1 cellular context compared by ENCODE assay signal in the genomic region with DNA sequence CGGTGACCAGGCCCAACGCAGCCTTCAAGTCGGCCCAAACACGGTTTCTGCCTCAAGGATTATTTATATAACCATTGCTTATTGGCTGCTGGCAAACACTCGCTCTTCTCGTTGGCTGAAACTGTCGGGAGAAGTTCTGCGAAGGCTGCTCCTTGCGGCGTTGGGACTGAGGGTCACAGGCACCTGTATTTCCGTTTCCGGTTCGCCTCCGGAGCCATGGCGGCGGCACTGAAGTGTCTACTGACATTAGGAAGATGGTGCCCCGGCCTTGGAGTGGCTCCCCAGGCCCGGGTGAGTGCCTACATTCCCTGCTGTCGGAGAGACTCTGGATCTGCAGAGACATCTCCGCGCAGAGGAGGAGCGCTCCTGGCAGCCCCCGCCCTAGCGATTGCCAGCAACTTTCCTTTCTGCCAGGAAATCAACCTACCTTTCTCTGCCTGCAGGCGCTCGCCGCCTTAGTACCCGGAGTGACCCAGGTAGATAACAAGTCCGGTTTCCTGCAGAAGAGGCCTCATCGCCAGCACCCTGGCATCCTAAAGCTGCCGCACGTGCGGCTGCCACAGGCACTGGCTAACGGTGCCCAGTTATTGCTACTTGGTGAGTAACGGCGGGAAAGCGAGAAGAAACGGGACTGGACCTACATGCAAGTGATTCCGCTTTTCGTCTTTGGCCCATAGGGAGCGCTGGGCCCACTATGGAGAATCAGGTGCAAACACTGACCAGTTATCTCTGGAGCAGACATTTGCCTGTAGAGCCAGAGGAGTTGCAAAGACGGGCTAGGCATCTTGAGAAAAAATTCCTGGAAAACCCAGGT.
TF ChIP-seq lines count a peak whose summit lies in the region.

Gene METTL17 (plus strand): TSS at position 194 of the 814 bp plus-strand sequence. CDS start 23 bp downstream, at position 217.

TF ChIP-seq in HEK293, 187 proteins besides CTCF, POLR2A, EP300 and RAD21 (continued from another document and continues in another):
- TF ChIP-seq ZNF223 (tag by site-specific recombination; IDR thresholded peaks at IDR 0.05) (no peak), MZF1 (tag by site-specific recombination; IDR thresholded peaks at IDR 0.05; ENCODE audit: borderline replicate concordance) (no peak), ZNF792 (tag by site-specific recombination; IDR thresholded peaks at IDR 0.05) (no peak), ZNF133 (tag by site-specific recombination; IDR thresholded peaks at IDR 0.05) (no peak), ZNF670 (tag by site-specific recombination; IDR thresholded peaks at IDR 0.05; ENCODE audit: low read depth) (no peak), ZSCAN18 (tag by site-specific recombination; IDR thresholded peaks at IDR 0.05) (no peak), SP3 (tag by site-specific recombination; IDR thresholded peaks at IDR 0.05) (peak; percentile 84), GLI4 (tag by site-specific recombination; IDR thresholded peaks at IDR 0.05) (no peak), OSR2 (tag by site-specific recombination; IDR thresholded peaks at IDR 0.05) (no peak), BCL11A (tag by site-specific recombination; IDR thresholded peaks at IDR 0.05; ENCODE audit: low read depth) (no peak), ZNF747 (tag by site-specific recombination; IDR thresholded peaks at IDR 0.05) (no peak), ZNF24 (tag by site-specific recombination; IDR thresholded peaks at IDR 0.05) (no peak), ZSCAN16 (tag by site-specific recombination; IDR thresholded peaks at IDR 0.05) (no peak), IKZF3 (tag by site-specific recombination; IDR thresholded peaks at IDR 0.05) (no peak), TRIM28 (IDR thresholded peaks at IDR 0.05; ENCODE audit: borderline replicate concordance, low read length) (no peak), ZNF423 (tag by site-specific recombination; IDR thresholded peaks at IDR 0.05) (no peak), KLF7 (tag by site-specific recombination; IDR thresholded peaks at IDR 0.05; ENCODE audit: borderline replicate concordance) (no peak), ZNF155 (tag by site-specific recombination; IDR thresholded peaks at IDR 0.05) (no peak), ZBTB17 (tag by site-specific recombination; IDR thresholded peaks at IDR 0.05) (peak; percentile 87), ZNF449 (tag by site-specific recombination; IDR thresholded peaks at IDR 0.05) (peak; percentile 39; the same call in 1 of the 2 replicates), ZEB2 (tag by site-specific recombination; IDR thresholded peaks at IDR 0.05) (peak; percentile 24; the same call in 1 of the 2 replicates), ZBTB7A (tag by site-specific recombination; IDR thresholded peaks at IDR 0.05; ENCODE audit: low read depth) (peak; percentile 46; the same call in 1 of the 2 replicates), ZNF114 (tag by site-specific recombination; IDR thresholded peaks at IDR 0.05) (no peak), ZNF239 (tag by site-specific recombination; IDR thresholded peaks at IDR 0.05) (no peak), ZNF248 (tag by site-specific recombination; IDR thresholded peaks at IDR 0.05) (no peak), ZNF76 (tag by site-specific recombination; IDR thresholded peaks at IDR 0.05; ENCODE audit: borderline replicate concordance, low read depth) (peak; percentile 74; the same call in 1 of the 2 replicates), ZBTB48 (tag by site-specific recombination; IDR thresholded peaks at IDR 0.05) (no peak), ZNF214 (tag by site-specific recombination; IDR thresholded peaks at IDR 0.05; ENCODE audit: borderline replicate concordance) (no peak), ZNF776 (tag by site-specific recombination; IDR thresholded peaks at IDR 0.05; ENCODE audit: borderline replicate concordance) (no peak), ZNF521 (tag by site-specific recombination; IDR thresholded peaks at IDR 0.05) (no peak), ZNF18 (tag by site-specific recombination; IDR thresholded peaks at IDR 0.05) (no peak), PRDM6 (tag by site-specific recombination; IDR thresholded peaks at IDR 0.05) (no peak), KLF1 (tag by site-specific recombination; IDR thresholded peaks at IDR 0.05) (no peak), ZNF292 (tag by site-specific recombination; IDR thresholded peaks at IDR 0.05; ENCODE audit: borderline replicate concordance, low read depth) (no peak), ZNF530 (tag by site-specific recombination; IDR thresholded peaks at IDR 0.05; ENCODE audit: low read depth) (no peak), ELK4 (IDR thresholded peaks at IDR 0.05; ENCODE audit: borderline replicate concordance, low read depth, low read length) (no peak), ZNF555 (tag by site-specific recombination; conservative IDR thresholded peaks at IDR 0.05) (no peak), ZNF37A (tag by site-specific recombination; IDR thresholded peaks at IDR 0.05) (no peak), REPIN1 (tag by site-specific recombination; IDR thresholded peaks at IDR 0.05; ENCODE audit: low read depth) (no peak)
- TF ChIP-seq, protein P1, sequence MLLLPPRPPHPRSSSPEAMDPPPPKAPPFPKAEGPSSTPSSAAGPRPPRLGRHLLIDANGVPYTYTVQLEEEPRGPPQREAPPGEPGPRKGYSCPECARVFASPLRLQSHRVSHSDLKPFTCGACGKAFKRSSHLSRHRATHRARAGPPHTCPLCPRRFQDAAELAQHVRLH (tag by site-specific recombination; IDR thresholded peaks at IDR 0.05): peak; percentile 77; the same call in 1 of the 2 replicates
- TF ChIP-seq, protein P2, sequence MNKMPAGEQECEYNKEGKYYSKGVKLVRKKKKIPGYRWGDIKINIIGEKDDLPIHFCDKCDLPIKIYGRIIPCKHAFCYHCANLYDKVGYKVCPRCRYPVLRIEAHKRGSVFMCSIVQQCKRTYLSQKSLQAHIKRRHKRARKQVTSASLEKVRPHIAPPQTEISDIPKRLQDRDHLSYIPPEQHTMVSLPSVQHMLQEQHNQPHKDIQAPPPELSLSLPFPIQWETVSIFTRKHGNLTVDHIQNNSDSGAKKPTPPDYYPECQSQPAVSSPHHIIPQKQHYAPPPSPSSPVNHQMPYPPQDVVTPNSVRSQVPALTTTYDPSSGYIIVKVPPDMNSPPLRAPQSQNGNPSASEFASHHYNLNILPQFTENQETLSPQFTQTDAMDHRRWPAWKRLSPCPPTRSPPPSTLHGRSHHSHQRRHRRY (tag by site-specific recombination; IDR thresholded peaks at IDR 0.05): no peak
- TF ChIP-seq, protein P3, sequence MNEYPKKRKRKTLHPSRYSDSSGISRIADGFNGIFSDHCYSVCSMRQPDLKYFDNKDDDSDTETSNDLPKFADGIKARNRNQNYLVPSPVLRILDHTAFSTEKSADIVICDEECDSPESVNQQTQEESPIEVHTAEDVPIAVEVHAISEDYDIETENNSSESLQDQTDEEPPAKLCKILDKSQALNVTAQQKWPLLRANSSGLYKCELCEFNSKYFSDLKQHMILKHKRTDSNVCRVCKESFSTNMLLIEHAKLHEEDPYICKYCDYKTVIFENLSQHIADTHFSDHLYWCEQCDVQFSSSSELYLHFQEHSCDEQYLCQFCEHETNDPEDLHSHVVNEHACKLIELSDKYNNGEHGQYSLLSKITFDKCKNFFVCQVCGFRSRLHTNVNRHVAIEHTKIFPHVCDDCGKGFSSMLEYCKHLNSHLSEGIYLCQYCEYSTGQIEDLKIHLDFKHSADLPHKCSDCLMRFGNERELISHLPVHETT (tag by site-specific recombination; IDR thresholded peaks at IDR 0.05): no peak
- TF ChIP-seq, protein P4, sequence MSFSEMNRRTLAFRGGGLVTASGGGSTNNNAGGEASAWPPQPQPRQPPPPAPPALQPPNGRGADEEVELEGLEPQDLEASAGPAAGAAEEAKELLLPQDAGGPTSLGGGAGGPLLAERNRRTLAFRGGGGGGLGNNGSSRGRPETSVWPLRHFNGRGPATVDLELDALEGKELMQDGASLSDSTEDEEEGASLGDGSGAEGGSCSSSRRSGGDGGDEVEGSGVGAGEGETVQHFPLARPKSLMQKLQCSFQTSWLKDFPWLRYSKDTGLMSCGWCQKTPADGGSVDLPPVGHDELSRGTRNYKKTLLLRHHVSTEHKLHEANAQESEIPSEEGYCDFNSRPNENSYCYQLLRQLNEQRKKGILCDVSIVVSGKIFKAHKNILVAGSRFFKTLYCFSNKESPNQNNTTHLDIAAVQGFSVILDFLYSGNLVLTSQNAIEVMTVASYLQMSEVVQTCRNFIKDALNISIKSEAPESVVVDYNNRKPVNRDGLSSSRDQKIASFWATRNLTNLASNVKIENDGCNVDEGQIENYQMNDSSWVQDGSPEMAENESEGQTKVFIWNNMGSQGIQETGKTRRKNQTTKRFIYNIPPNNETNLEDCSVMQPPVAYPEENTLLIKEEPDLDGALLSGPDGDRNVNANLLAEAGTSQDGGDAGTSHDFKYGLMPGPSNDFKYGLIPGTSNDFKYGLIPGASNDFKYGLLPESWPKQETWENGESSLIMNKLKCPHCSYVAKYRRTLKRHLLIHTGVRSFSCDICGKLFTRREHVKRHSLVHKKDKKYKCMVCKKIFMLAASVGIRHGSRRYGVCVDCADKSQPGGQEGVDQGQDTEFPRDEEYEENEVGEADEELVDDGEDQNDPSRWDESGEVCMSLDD (tag by site-specific recombination; IDR thresholded peaks at IDR 0.05): no peak
- TF ChIP-seq, protein P5, sequence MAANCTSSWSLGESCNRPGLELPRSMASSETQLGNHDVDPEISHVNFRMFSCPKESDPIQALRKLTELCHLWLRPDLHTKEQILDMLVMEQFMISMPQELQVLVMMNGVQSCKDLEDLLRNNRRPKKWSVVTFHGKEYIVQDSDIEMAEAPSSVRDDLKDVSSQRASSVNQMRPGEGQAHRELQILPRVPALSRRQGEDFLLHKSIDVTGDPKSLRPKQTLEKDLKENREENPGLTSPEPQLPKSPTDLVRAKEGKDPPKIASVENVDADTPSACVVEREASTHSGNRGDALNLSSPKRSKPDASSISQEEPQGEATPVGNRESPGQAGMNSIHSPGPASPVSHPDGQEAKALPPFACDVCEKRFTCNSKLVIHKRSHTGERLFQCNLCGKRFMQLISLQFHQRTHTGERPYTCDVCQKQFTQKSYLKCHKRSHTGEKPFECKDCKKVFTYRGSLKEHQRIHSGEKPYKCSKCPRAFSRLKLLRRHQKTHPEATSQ (tag by site-specific recombination; IDR thresholded peaks at IDR 0.05): no peak
